In the genomic region with DNA sequence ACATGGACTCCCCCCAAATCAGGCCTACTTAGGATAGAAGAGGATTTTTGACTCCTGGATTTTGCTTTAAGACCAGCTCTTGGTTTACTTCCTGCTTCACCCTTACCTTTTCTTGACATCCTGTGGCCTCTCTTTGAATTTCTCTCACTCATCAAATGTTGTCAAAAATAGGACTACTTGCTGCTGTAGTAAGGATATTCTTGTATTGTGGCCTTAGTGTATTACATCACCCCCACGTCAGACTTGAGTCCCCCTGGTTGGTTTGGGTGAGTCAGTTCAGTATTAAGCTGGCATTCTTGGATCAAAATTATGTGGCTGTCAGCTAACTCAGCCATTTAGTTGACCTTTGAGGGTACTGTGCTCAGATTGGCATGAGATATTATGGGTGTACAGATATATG, we compare ENCODE assay signal across 10 cellular contexts. TPM values are rescaled to one million over a fixed set of nuclear protein-coding genes. Genes with fewer than 3 reads are reported as not detected.
DNase-seq lines count a peak whose midpoint lies in the region; ATAC-seq, FAIRE-seq and TF ChIP-seq lines count a peak whose summit lies in the region.
"Had no signal": no experiment of that assay in that cellular context is flagged by ENCODE, and none has a peak within 500 bp of the region (broad histone marks: within the 10 kb centered on the region; RNA-seq: fewer than 3 reads in every experiment).

No MANE protein-coding gene starts in this region.

- H2AFZ ChIP-seq in osteoblast (ENCODE audit: low read length), result peak overlapping the region; percentile 0

- ATAC-seq in GM21381 (IDR thresholded peaks at IDR 0.05; ENCODE audit: unreplicated experiment) (no peak), GM18858 (IDR thresholded peaks at IDR 0.05; ENCODE audit: unreplicated experiment) (no peak), GM21717 (IDR thresholded peaks at IDR 0.05; ENCODE audit: unreplicated experiment) (no peak)

- H3K4me2 ChIP-seq in osteoblast (ENCODE audit: insufficient read depth, low read length), result peak overlapping the region; percentile 94

- H3K4me1 ChIP-seq in osteoblast (ENCODE audit: insufficient read depth, low read length), result peaks cover 21% of the 10 kb centered on the region

- H4K20me1 ChIP-seq in osteoblast (ENCODE audit: insufficient read depth, low read length), result no peaks in the 10 kb centered on the region

- H3K4me3 ChIP-seq in MG63 (peak overlapping the region; percentile 90), bronchial epithelial cell (ENCODE audit: low read depth, low read length) (peak overlapping the region; percentile 70), osteoblast (ENCODE audit: insufficient read depth, low read length) (peak overlapping the region; percentile 83)

- DNase-seq in DMS 273 (lab: John Stamatoyannopoulos, UW; ENCODE audit: unreplicated experiment) (peak; percentile 33), DMS 273 treated with DMSO at 0.1 percent for 48 hours (lab: John Stamatoyannopoulos, UW) (no peak), MG63 (no peak), bronchial epithelial cell (ENCODE audit: low read depth) (peak; percentile 73), osteoblast (ENCODE audit: insufficient read length, low spot score, missing footprints) (no peak)

- peak overlapping the region; percentile 92 for H3K27ac ChIP-seq in osteoblast (ENCODE audit: low read depth, low read length)
- H3K27ac ChIP-seq: esophagus muscularis mucosa had no signal

- H3K36me3 ChIP-seq in MG63 (peaks cover 37% of the 10 kb centered on the region), bronchial epithelial cell (ENCODE audit: control insufficient read depth, insufficient read depth, low read length) (no peaks in the 10 kb centered on the region), osteoblast (ENCODE audit: insufficient read depth, low read length) (peaks cover 11% of the 10 kb centered on the region)
- H3K36me3 ChIP-seq: esophagus muscularis mucosa had no signal

- H3K9me3 ChIP-seq in MG63, result no peaks in the 10 kb centered on the region; the same call in 1 of the 2 replicates
- no peaks in the 10 kb centered on the region for H3K9me3 ChIP-seq in osteoblast (ENCODE audit: low read depth, low read length)
- H3K9me3 ChIP-seq: esophagus muscularis mucosa had no signal

- H3K27me3 ChIP-seq in MG63 (no peaks in the 10 kb centered on the region), bronchial epithelial cell (ENCODE audit: control insufficient read depth, insufficient read depth, low read length) (no peaks in the 10 kb centered on the region), osteoblast (ENCODE audit: insufficient read depth, low read length) (no peaks in the 10 kb centered on the region)
- H3K27me3 ChIP-seq: esophagus muscularis mucosa had no signal

- H3K79me2 ChIP-seq in osteoblast (ENCODE audit: insufficient read depth, low read length), result peaks cover 63% of the 10 kb centered on the region

- FAIRE-seq in bronchial epithelial cell (lab: Jason Lieb, UNC), result no peak
- FAIRE-seq: A204.1 had no signal

- TF ChIP-seq CTCF in bronchial epithelial cell (IDR thresholded peaks at IDR 0.05; ENCODE audit: insufficient read depth, low read length, severe bottlenecking) (no peak), osteoblast (IDR thresholded peaks at IDR 0.05; ENCODE audit: extremely low read depth, low read depth, low read length) (no peak)

RNA-seq across cellular contexts. Expression of gene TPX2, which starts 1.1 kb away (rescaled TPM):
- 123 and 139 TPM in 2 replicates for total RNA-seq in MG63 (2014; rRNA removed; shearing (Covaris generic); ENCODE audit: low replicate concordance)
- total RNA-seq in bronchial epithelial cell (1.3 and 1.8 TPM in 2 replicates), osteoblast (16.2 and 18.5 TPM in 2 replicates)

RNA-seq across cellular contexts. Expression of gene BCL2L1, which starts 17.5 kb away (rescaled TPM):
- total RNA-seq in MG63 (2014; rRNA removed; shearing (Covaris generic); ENCODE audit: low replicate concordance), result 63.0 and 64.2 TPM in 2 replicates
- total RNA-seq in bronchial epithelial cell (93.5 and 93.8 TPM in 2 replicates), osteoblast (127 and 136 TPM in 2 replicates)

Comparison
In these comparisons a context has a peak if more than half of its experiments do, and no peak if none do; other contexts are left out.
1. DNase-seq: peak in DMS 273 (single experiment) and bronchial epithelial cell (single experiment); none in DMS 273 treated with DMSO at 0.1 percent for 48 hours (single experiment), MG63 (single experiment) and osteoblast (single experiment).
2. Peak in every context shown above with its lines, with median percentiles within 50 percentile points of each other: H3K4me3 ChIP-seq.